ENCODE assay signal across 22 cellular contexts in the genomic region with DNA sequence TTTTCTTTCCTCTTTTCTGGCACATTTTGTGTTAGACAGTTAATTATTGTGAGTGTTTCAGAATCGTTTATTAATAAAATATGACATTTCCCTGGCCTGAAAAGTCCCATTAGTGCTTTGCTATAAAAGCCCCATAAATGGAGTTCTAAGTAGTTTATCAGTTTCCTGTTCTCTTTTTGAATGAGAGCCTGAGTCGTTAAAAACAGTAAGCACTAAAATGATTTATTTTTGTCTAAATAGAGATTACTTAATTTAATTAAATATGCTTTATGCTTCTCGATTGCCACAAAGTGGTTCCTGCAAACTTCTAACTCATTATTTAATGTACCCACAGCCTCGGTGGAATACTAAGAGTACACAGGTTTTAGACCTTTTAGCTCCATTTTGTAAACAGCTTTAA.
DNase-seq lines count a peak whose midpoint lies in the region; FAIRE-seq and TF ChIP-seq lines count a peak whose summit lies in the region.
"Had no signal": no experiment of that assay in that cellular context is flagged by ENCODE, and none has a peak within 500 bp of the region (broad histone marks: within the 10 kb centered on the region; RNA-seq: fewer than 3 reads in every experiment).

No MANE protein-coding gene starts in this region.

- CTCF ChIA-PET in SK-N-SH (lab: Yijun Ruan, JAX): no interaction called here

- H3K9ac ChIP-seq in SK-N-SH: no peak overlapping the region
- H3K9ac ChIP-seq: BLaER1 treated with 17β-estradiol and CSF1 and Interleukin-3, amounts not matched to agents 10 nM and 100 nM had no signal

- peak in 1 of 2 experiments; percentile 69; a peak in 2 of 4 replicates for TF ChIP-seq EP300 in SK-N-SH (IDR thresholded peaks at IDR 0.05; ENCODE audit: borderline replicate concordance in 1 of 2, low read depth in 1 of 2, low read length in 1 of 2)

- no peaks in the 10 kb centered on the region for H3K79me2 ChIP-seq in SK-N-SH (ENCODE audit: insufficient read depth)

- intact Hi-C loops in esophagus squamous epithelium (cut with DNase I) (no loop called here), testis (cut with DNase I; ENCODE audit: low total_unique reads) (no loop called here)

- H3K4me3 ChIP-seq in SK-N-SH (ENCODE audit: low read depth in 2 of 2, low read length in 1 of 2) (no peak overlapping the region), esophagus squamous epithelium (no peak overlapping the region), testis (no peak overlapping the region), Peyer's patch (no peak overlapping the region)
- H3K4me3 ChIP-seq: A549; BLaER1 treated with 17β-estradiol and CSF1 and Interleukin-3, amounts not matched to agents 10 nM and 100 nM had no signal

- H3K9me2 ChIP-seq in SK-N-SH: no peaks in the 10 kb centered on the region

- H3K27ac ChIP-seq in SK-N-SH (ENCODE audit: low read depth in 2 of 2, low read length in 1 of 2): peak overlapping the region in 1 of 2 experiments; percentile 80; a peak in 1 of 4 replicates
- H3K27ac ChIP-seq in esophagus squamous epithelium: no peak overlapping the region
- no peak overlapping the region for H3K27ac ChIP-seq in testis
- H3K27ac ChIP-seq in Peyer's patch: no peak overlapping the region
- H3K27ac ChIP-seq: 22Rv1; A549; BLaER1 treated with 17β-estradiol and CSF1 and Interleukin-3, amounts not matched to agents 10 nM and 100 nM; C4-2B had no signal

- H3K9me3 ChIP-seq in SK-N-SH (peaks cover 7% of the 10 kb centered on the region; the same call in 1 of the 2 replicates), esophagus squamous epithelium (no peaks in the 10 kb centered on the region), testis (no peaks in the 10 kb centered on the region), Peyer's patch (no peaks in the 10 kb centered on the region)
- H3K9me3 ChIP-seq: A549, Caco-2 had no signal

- H3K4me1 ChIP-seq in SK-N-SH (ENCODE audit: control insufficient read depth in 1 of 2, insufficient read depth in 2 of 2, low read depth in 1 of 2, low read length in 1 of 2) (no peaks in the 10 kb centered on the region; a peak in 2 of 4 replicates), esophagus squamous epithelium (no peaks in the 10 kb centered on the region), testis (no peaks in the 10 kb centered on the region), Peyer's patch (no peaks in the 10 kb centered on the region)
- H3K4me1 ChIP-seq: A549; BLaER1 treated with 17β-estradiol and CSF1 and Interleukin-3, amounts not matched to agents 10 nM and 100 nM; Caco-2 had no signal

- no peak overlapping the region for H2AFZ ChIP-seq in SK-N-SH (ENCODE audit: low read depth)

- TF ChIP-seq POLR2A in esophagus squamous epithelium (IDR thresholded peaks at IDR 0.05): no peak
- TF ChIP-seq POLR2A in testis (IDR thresholded peaks at IDR 0.05): no peak
- TF ChIP-seq POLR2A in Peyer's patch (IDR thresholded peaks at IDR 0.05): no peak

- no peaks in the 10 kb centered on the region for H3K36me3 ChIP-seq in SK-N-SH (replicated peaks in 1 of 2; ENCODE audit: control insufficient read depth in 1 of 2, insufficient read depth in 2 of 2, low read length in 1 of 2)
- no peaks in the 10 kb centered on the region for H3K36me3 ChIP-seq in esophagus squamous epithelium
- no peaks in the 10 kb centered on the region for H3K36me3 ChIP-seq in testis (ENCODE audit: low read depth, missing control alignments)
- H3K36me3 ChIP-seq in Peyer's patch: no peaks in the 10 kb centered on the region
- H3K36me3 ChIP-seq: BLaER1 treated with 17β-estradiol and CSF1 and Interleukin-3, amounts not matched to agents 10 nM and 100 nM had no signal

- TF ChIP-seq RAD21 in SK-N-SH (IDR thresholded peaks at IDR 0.05; ENCODE audit: low read length): no peak

- H4K20me1 ChIP-seq in SK-N-SH (ENCODE audit: insufficient read depth): no peaks in the 10 kb centered on the region
- H4K20me1 ChIP-seq: BLaER1 treated with 17β-estradiol and CSF1 and Interleukin-3, amounts not matched to agents 10 nM and 100 nM had no signal

- H3K27me3 ChIP-seq in SK-N-SH (ENCODE audit: insufficient read depth) (no peaks in the 10 kb centered on the region), esophagus squamous epithelium (no peaks in the 10 kb centered on the region), testis (no peaks in the 10 kb centered on the region), Peyer's patch (no peaks in the 10 kb centered on the region)
- H3K27me3 ChIP-seq: BLaER1 treated with 17β-estradiol and CSF1 and Interleukin-3, amounts not matched to agents 10 nM and 100 nM had no signal

- peak; percentile 43 for FAIRE-seq in endometrium (lab: Jason Lieb, UNC)
- FAIRE-seq: A549, D721Med, G401.6, GM12891, GM19239 had no signal

- DNase-seq in NCI-H1105 treated with DMSO at 0.1 percent for 48 hours (lab: John Stamatoyannopoulos, UW) (peak; percentile 34), NCI-H1105 (lab: John Stamatoyannopoulos, UW) (no peak), SK-N-SH (peak; percentile 63), esophagus squamous epithelium (lab: John Stamatoyannopoulos, UW) (no peak), testis (no peak), Peyer's patch (no peak)
- DNase-seq: AML-193; Caco-2; Calu3; CD4-positive, alpha-beta T cell; CD8-positive, alpha-beta T cell; DMS79 treated with DMSO at 0.1 percent for 48 hours; GF-D8 had no signal

- POLR2A ChIA-PET in SK-N-SH (lab: Yijun Ruan, JAX): no interaction called here

- TF ChIP-seq CTCF in SK-N-SH (IDR thresholded peaks at IDR 0.05) (no peak), esophagus squamous epithelium (IDR thresholded peaks at IDR 0.05) (no peak), testis (IDR thresholded peaks at IDR 0.05) (no peak), Peyer's patch (IDR thresholded peaks at IDR 0.05) (no peak)

- WGBS in SK-N-SH (ENCODE audit: low lambda C conversion rate): 2% methylated on average over 4 of the region's 4 CpGs
- 35 to 44% methylated on average over 4 of the region's 4 CpGs for WGBS in esophagus squamous epithelium, 2 donors
- WGBS in testis, 2 donors: 25 to 31% methylated on average over 4 of the region's 4 CpGs

- H3F3A ChIP-seq in SK-N-SH (replicated peaks; ENCODE audit: insufficient read depth): no peaks in the 10 kb centered on the region

- no peak overlapping the region for H3K4me2 ChIP-seq in SK-N-SH
- H3K4me2 ChIP-seq: A549; BLaER1 treated with 17β-estradiol and CSF1 and Interleukin-3, amounts not matched to agents 10 nM and 100 nM had no signal

TF ChIP-seq in SK-N-SH, 30 proteins besides CTCF, POLR2A, EP300 and RAD21 (continues in another document):
- TF ChIP-seq SMC3 (IDR thresholded peaks at IDR 0.05; ENCODE audit: low read depth, low read length): no peak
- TF ChIP-seq, protein P1, sequence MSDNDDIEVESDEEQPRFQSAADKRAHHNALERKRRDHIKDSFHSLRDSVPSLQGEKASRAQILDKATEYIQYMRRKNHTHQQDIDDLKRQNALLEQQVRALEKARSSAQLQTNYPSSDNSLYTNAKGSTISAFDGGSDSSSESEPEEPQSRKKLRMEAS (IDR thresholded peaks at IDR 0.05; ENCODE audit: low read depth): no peak
- no peak for TF ChIP-seq RCOR1 (IDR thresholded peaks at IDR 0.05; ENCODE audit: low read length)
- TF ChIP-seq NFIC (IDR thresholded peaks at IDR 0.05; ENCODE audit: borderline replicate concordance): no peak
- no peak for TF ChIP-seq EZH2phosphoT487 (IDR thresholded peaks at IDR 0.05; ENCODE audit: borderline replicate concordance, low read depth)
- no peak for TF ChIP-seq USF2 (IDR thresholded peaks at IDR 0.05; ENCODE audit: borderline replicate concordance, low read depth, low read length)
- no peak for TF ChIP-seq CHD2 (IDR thresholded peaks at IDR 0.05; ENCODE audit: low read length, partially characterized antibody)
- no peak for TF ChIP-seq FOSL2 (IDR thresholded peaks at IDR 0.05; ENCODE audit: borderline replicate concordance, low read depth)
- TF ChIP-seq RFX5 (IDR thresholded peaks at IDR 0.05; ENCODE audit: low read length): no peak
- peak; percentile 52 for TF ChIP-seq GATA2 (CRISPR knock-in tag; IDR thresholded peaks at IDR 0.05)
- TF ChIP-seq, protein P2, sequence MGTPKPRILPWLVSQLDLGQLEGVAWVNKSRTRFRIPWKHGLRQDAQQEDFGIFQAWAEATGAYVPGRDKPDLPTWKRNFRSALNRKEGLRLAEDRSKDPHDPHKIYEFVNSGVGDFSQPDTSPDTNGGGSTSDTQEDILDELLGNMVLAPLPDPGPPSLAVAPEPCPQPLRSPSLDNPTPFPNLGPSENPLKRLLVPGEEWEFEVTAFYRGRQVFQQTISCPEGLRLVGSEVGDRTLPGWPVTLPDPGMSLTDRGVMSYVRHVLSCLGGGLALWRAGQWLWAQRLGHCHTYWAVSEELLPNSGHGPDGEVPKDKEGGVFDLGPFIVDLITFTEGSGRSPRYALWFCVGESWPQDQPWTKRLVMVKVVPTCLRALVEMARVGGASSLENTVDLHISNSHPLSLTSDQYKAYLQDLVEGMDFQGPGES (IDR thresholded peaks at IDR 0.05; ENCODE audit: low read depth, low read length): no peak
- TF ChIP-seq, protein P3, sequence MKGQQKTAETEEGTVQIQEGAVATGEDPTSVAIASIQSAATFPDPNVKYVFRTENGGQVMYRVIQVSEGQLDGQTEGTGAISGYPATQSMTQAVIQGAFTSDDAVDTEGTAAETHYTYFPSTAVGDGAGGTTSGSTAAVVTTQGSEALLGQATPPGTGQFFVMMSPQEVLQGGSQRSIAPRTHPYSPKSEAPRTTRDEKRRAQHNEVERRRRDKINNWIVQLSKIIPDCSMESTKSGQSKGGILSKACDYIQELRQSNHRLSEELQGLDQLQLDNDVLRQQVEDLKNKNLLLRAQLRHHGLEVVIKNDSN (IDR thresholded peaks at IDR 0.05; ENCODE audit: borderline replicate concordance, low read depth): no peak
- TF ChIP-seq YY1 (IDR thresholded peaks at IDR 0.05; ENCODE audit: low read depth): no peak
- TF ChIP-seq GABPA (IDR thresholded peaks at IDR 0.05; ENCODE audit: low read depth): no peak

Comparison
In these comparisons a context has a peak if more than half of its experiments do, and no peak if none do; other contexts are left out.
1. DNase-seq: peak in NCI-H1105 treated with DMSO at 0.1 percent for 48 hours (single experiment) and SK-N-SH (single experiment); none in NCI-H1105 (single experiment), esophagus squamous epithelium (single experiment), testis (single experiment) and Peyer's patch (0 of 3).